In the genomic region with DNA sequence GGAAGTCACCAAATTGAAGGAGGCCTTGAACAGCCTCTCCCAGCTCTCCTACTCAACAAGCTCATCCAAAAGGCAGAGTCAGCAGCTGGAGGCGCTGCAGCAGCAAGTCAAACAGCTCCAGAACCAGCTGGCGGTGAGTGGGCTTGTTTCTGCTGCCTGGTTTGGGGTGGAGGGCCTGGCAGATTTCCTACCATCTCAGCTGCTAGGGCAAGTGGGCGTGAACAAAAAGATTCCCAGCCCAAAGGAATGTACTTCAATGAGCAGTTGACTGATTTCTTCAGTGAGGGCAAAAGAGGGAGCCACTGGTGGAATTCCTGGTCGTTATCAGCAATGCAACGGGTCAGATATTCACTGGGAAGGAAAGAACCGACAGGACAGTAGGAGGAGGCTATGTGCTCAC, we compare ENCODE assay signal across 1 cellular context.
TF ChIP-seq lines count a peak whose summit lies in the region.

No MANE protein-coding gene starts in this region.

TF ChIP-seq in IMR-90, 13 proteins besides CTCF, POLR2A, EP300 and RAD21:
- TF ChIP-seq RFX5 (IDR thresholded peaks at IDR 0.05; ENCODE audit: low read depth, low read length) (no peak), NFE2L2 (IDR thresholded peaks at IDR 0.05; ENCODE audit: low read depth, low read length) (no peak), MAFK (IDR thresholded peaks at IDR 0.05; ENCODE audit: low read depth, low read length) (no peak), RCOR1 (IDR thresholded peaks at IDR 0.05; ENCODE audit: insufficient replicate concordance, low read length) (no peak), CHD1 (IDR thresholded peaks at IDR 0.05; ENCODE audit: low read depth, low read length) (no peak), SMC3 (IDR thresholded peaks at IDR 0.05; ENCODE audit: low read depth, low read length) (no peak), CEBPB (IDR thresholded peaks at IDR 0.05; ENCODE audit: low read depth, low read length) (no peak), MAZ (IDR thresholded peaks at IDR 0.05; ENCODE audit: borderline replicate concordance, low read depth, low read length) (no peak), BHLHE40 (IDR thresholded peaks at IDR 0.05; ENCODE audit: low read depth, low read length) (no peak), MXI1 (IDR thresholded peaks at IDR 0.05; ENCODE audit: borderline replicate concordance, low read depth, low read length) (no peak), FOS (IDR thresholded peaks at IDR 0.05; ENCODE audit: low read depth, low read length) (no peak)
- TF ChIP-seq, protein P1, sequence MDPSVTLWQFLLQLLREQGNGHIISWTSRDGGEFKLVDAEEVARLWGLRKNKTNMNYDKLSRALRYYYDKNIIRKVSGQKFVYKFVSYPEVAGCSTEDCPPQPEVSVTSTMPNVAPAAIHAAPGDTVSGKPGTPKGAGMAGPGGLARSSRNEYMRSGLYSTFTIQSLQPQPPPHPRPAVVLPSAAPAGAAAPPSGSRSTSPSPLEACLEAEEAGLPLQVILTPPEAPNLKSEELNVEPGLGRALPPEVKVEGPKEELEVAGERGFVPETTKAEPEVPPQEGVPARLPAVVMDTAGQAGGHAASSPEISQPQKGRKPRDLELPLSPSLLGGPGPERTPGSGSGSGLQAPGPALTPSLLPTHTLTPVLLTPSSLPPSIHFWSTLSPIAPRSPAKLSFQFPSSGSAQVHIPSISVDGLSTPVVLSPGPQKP (IDR thresholded peaks at IDR 0.05; ENCODE audit: borderline replicate concordance, low read depth, low read length): no peak
- TF ChIP-seq, protein P2, sequence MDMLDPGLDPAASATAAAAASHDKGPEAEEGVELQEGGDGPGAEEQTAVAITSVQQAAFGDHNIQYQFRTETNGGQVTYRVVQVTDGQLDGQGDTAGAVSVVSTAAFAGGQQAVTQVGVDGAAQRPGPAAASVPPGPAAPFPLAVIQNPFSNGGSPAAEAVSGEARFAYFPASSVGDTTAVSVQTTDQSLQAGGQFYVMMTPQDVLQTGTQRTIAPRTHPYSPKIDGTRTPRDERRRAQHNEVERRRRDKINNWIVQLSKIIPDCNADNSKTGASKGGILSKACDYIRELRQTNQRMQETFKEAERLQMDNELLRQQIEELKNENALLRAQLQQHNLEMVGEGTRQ (IDR thresholded peaks at IDR 0.05; ENCODE audit: low read depth, low read length): no peak
